20 cellular contexts compared by ENCODE assay signal in genomic region chr16:85276741-85277140, GRCh38.
"Had no signal": no experiment of that assay in that cellular context is flagged by ENCODE, and none has a peak within 500 bp of the region (broad histone marks: within the 10 kb centered on the region; RNA-seq: fewer than 3 reads in every experiment).

No MANE protein-coding gene starts in this region.

- H3K27me3 ChIP-seq: esophagus muscularis mucosa, gastrocnemius medialis, ovary, right atrium auricular region, stomach, transverse colon had no signal

- DNase-seq: effector memory CD4-positive, alpha-beta T cell; gastrocnemius medialis; glutamatergic neuron; immature natural killer cell; left ventricle myocardium superior; mesenchymal stem cell; midbrain; nephron progenitor cell; nucleus accumbens; ovary; small intestine; stimulated activated CD4-positive, alpha-beta T cell treated with anti-CD3 and anti-CD28 coated beads, Interleukin-12 subunit alpha, Interleukin-12 subunit beta, amount 100 ng/mL, for 4 hours; stimulated activated naive CD4-positive, alpha-beta T cell; stomach; substantia nigra; transverse colon had no signal

- H3K9me3 ChIP-seq: esophagus muscularis mucosa, gastrocnemius medialis, ovary, right atrium auricular region, stomach, thoracic aorta, transverse colon had no signal

- ATAC-seq: gastrocnemius medialis, left ventricle myocardium superior had no signal

- H3K36me3 ChIP-seq: esophagus muscularis mucosa, gastrocnemius medialis, ovary, right atrium auricular region, stomach, thoracic aorta, transverse colon had no signal

- H3K4me3 ChIP-seq: esophagus muscularis mucosa, gastrocnemius medialis, lung, ovary, right atrium auricular region, stomach, thoracic aorta, transverse colon had no signal

- H3K4me1 ChIP-seq: transverse colon had no signal

- H3K27ac ChIP-seq: esophagus muscularis mucosa, gastrocnemius medialis, ovary, right atrium auricular region, stomach, thoracic aorta, transverse colon had no signal
